In genomic region chr16:75599452-75600277, GRCh38 we compare ENCODE assay signal across 1 cellular context.
TF ChIP-seq lines count a peak whose summit lies in the region.

No MANE protein-coding gene starts in this region.

TF ChIP-seq in IMR-90, 13 proteins besides CTCF, POLR2A, EP300 and RAD21:
- TF ChIP-seq CEBPB (IDR thresholded peaks at IDR 0.05; ENCODE audit: low read depth, low read length) (peak; percentile 66), CHD1 (IDR thresholded peaks at IDR 0.05; ENCODE audit: low read depth, low read length) (no peak)
